In genomic region chr15:79321876-79322275, GRCh38 we compare ENCODE assay signal across 25 cellular contexts. TPM values are rescaled to one million over a fixed set of nuclear protein-coding genes. Genes with fewer than 3 reads are reported as not detected.
DNase-seq lines count a peak whose midpoint lies in the region; ATAC-seq and TF ChIP-seq lines count a peak whose summit lies in the region.
"Had no signal": no experiment of that assay in that cellular context is flagged by ENCODE, and none has a peak within 500 bp of the region (broad histone marks: within the 10 kb centered on the region; RNA-seq: fewer than 3 reads in every experiment).

No MANE protein-coding gene starts in this region.

- 97% methylated on average over 11 of the region's 14 CpGs for WGBS in esophagus muscularis mucosa

- no peak for DNase-seq in activated naive CD4-positive, alpha-beta T cell treated with anti-CD3 and anti-CD28 coated beads, Interleukin-2, amount 50 U/mL, for 72 hours (ENCODE audit: low spot score in 2 of 2)
- DNase-seq in activated naive CD4-positive, alpha-beta T cell (lab: John Stamatoyannopoulos, UW), result no peak
- DNase-seq in esophagus muscularis mucosa (ENCODE audit: extremely low spot score) (peak; percentile 50), HEK293T (ENCODE audit: extremely low spot score) (no peak)
- DNase-seq: 8988T; ACHN; BE2C; C1 segment of cervical spinal cord; CD4-positive, alpha-beta memory T cell; CD4-positive, CD25-positive, alpha-beta regulatory T cell; CD8-positive, alpha-beta memory T cell; COR-L47; DMS 273 treated with DMSO at 0.1 percent for 48 hours; DMS153; DMS53; DMS79; DND-41; EL; GDM1 had no signal

- no peak for TF ChIP-seq CTCF in esophagus muscularis mucosa (IDR thresholded peaks at IDR 0.05)

- TF ChIP-seq POLR2A in esophagus muscularis mucosa (IDR thresholded peaks at IDR 0.05; ENCODE audit: low read depth), result no peak

- no peak overlapping the region for H3K4me3 ChIP-seq in esophagus muscularis mucosa
- H3K4me3 ChIP-seq: BLaER1, GM12878 had no signal

- H3K27ac ChIP-seq in esophagus muscularis mucosa (replicated peaks in 1 of 4), result no peak overlapping the region
- H3K27ac ChIP-seq: BLaER1 had no signal

- CTCF ChIA-PET in HEK293T (lab: Yijun Ruan, JAX), result no interaction called here

- ATAC-seq in activated naive CD4-positive, alpha-beta T cell treated with anti-CD3 and anti-CD28 coated beads, Interleukin-2, amount 50 U/mL, for 72 hours, result no peak
- ATAC-seq in GM21529 (IDR thresholded peaks at IDR 0.05; ENCODE audit: unreplicated experiment), result no peak
- ATAC-seq: GM12878 had no signal

- H3K27me3 ChIP-seq in esophagus muscularis mucosa, result no peaks in the 10 kb centered on the region
- H3K27me3 ChIP-seq: BE2C, BLaER1 had no signal

- no peaks in the 10 kb centered on the region for H3K9me3 Mint-ChIP-seq in activated naive CD4-positive, alpha-beta T cell treated with anti-CD3 and anti-CD28 coated beads, Interleukin-2, amount 50 U/mL, for 72 hours
- H3K9me3 Mint-ChIP-seq: CD4-positive, alpha-beta memory T cell; CD8-positive, alpha-beta memory T cell had no signal

- intact Hi-C loops in esophagus muscularis mucosa (cut with DNase I), result no loop called here

- H3K36me3 ChIP-seq in esophagus muscularis mucosa, result peaks cover 17 to 82% (median 35%) of the 10 kb centered on the region in 4 donors

- no peaks in the 10 kb centered on the region for H3K9me3 ChIP-seq in esophagus muscularis mucosa
- H3K9me3 ChIP-seq: BE2C had no signal

- peak overlapping the region; percentile 20 to 53 for H3K27ac Mint-ChIP-seq in activated naive CD4-positive, alpha-beta T cell treated with anti-CD3 and anti-CD28 coated beads, Interleukin-2, amount 50 U/mL, for 72 hours
- H3K27ac Mint-ChIP-seq: CD8-positive, alpha-beta memory T cell had no signal

- no peaks in the 10 kb centered on the region for H3K4me1 ChIP-seq in esophagus muscularis mucosa
- H3K4me1 ChIP-seq: BE2C, BLaER1 had no signal

- TF ChIP-seq EP300 in esophagus muscularis mucosa (IDR thresholded peaks at IDR 0.05), result no peak

- POLR2A ChIA-PET in HEK293T (lab: Yijun Ruan, JAX), result interaction anchor here (1.3 kb wide), 1 partner anchor 11 kb away, joined by 3 read pairs; the partner anchor contains the start of gene TMED3

- peaks cover 42 to 63% of the 10 kb centered on the region in 2 donors for H3K36me3 Mint-ChIP-seq in activated naive CD4-positive, alpha-beta T cell treated with anti-CD3 and anti-CD28 coated beads, Interleukin-2, amount 50 U/mL, for 72 hours

TF ChIP-seq in HEK293T, 16 proteins besides CTCF, POLR2A, EP300 and RAD21:
- TF ChIP-seq ARNT (IDR thresholded peaks at IDR 0.05) (no peak), PKNOX1 (IDR thresholded peaks at IDR 0.05) (no peak), SUZ12 (IDR thresholded peaks at IDR 0.05) (no peak), SP1 (IDR thresholded peaks at IDR 0.05) (no peak), FOXA1 (IDR thresholded peaks at IDR 0.05) (no peak), ZNF384 (IDR thresholded peaks at IDR 0.05) (no peak), CTBP1 (IDR thresholded peaks at IDR 0.05; ENCODE audit: borderline replicate concordance) (no peak), ELF4 (IDR thresholded peaks at IDR 0.05) (no peak)

RNA-seq across cellular contexts. Expression of gene TMED3, which starts 11.0 kb away (rescaled TPM):
- 10 to 100 TPM; 37.9 to 40.9 TPM for total RNA-seq in activated naive CD4-positive, alpha-beta T cell treated with anti-CD3 and anti-CD28 coated beads, Interleukin-2, amount 50 U/mL, for 72 hours
- 10 to 100 TPM; 17.9 to 26.5 (median 23.5) TPM for total RNA-seq in esophagus muscularis mucosa

RNA-seq across cellular contexts. Expression of gene ANKRD34C, which starts 39.4 kb away (rescaled TPM):
- not detected for total RNA-seq in activated naive CD4-positive, alpha-beta T cell treated with anti-CD3 and anti-CD28 coated beads, Interleukin-2, amount 50 U/mL, for 72 hours
- total RNA-seq in esophagus muscularis mucosa, result not detected
- total RNA-seq: A673; CD4-positive, alpha-beta memory T cell; CD4-positive, CD25-positive, alpha-beta regulatory T cell; CD8-positive, alpha-beta memory T cell; Daoy; G401; GM12878 had no signal
